21 cellular contexts compared by ENCODE assay signal in genomic region chr2:1676091-1676912, GRCh38.
DNase-seq lines count a peak whose midpoint lies in the region; ATAC-seq and TF ChIP-seq lines count a peak whose summit lies in the region.
"Had no signal": no experiment of that assay in that cellular context is flagged by ENCODE, and none has a peak within 500 bp of the region (broad histone marks: within the 10 kb centered on the region; RNA-seq: fewer than 3 reads in every experiment).

No MANE protein-coding gene starts in this region.

- intact Hi-C loops in stomach (cut with DNase I; ENCODE audit: low total_unique reads): no loop called here
- intact Hi-C loops in CD4-positive, alpha-beta memory T cell (cut with micrococcal nuclease): no loop called here

- H3K9me2 ChIP-seq in SK-N-SH: no peaks in the 10 kb centered on the region

- ATAC-seq in left lobe of liver: no peak
- ATAC-seq in GM18511 (IDR thresholded peaks at IDR 0.05; ENCODE audit: unreplicated experiment): no peak
- ATAC-seq: activated CD4-positive, CD25-positive, alpha-beta regulatory T cell treated with anti-CD3 and anti-CD28 coated beads, Interleukin-2, amount 50 U/mL, for 24 hours; activated naive CD8-positive, alpha-beta T cell treated with anti-CD3 and anti-CD28 coated beads, Interleukin-2, amount 50 U/mL, for 24 hours; CD8-positive, alpha-beta T cell; stimulated activated naive B cell treated with anti-CD40 and anti-IgM and Interleukin-4, amounts not matched to agents 10 μg/mL and 1 μg/mL and 100 μg/mL, for 72 hours had no signal

- POLR2A ChIA-PET in SK-N-SH (lab: Yijun Ruan, JAX): interaction anchor here (1.0 to 1.1 kb wide), 2 partner anchors 7 to 10 kb away, joined by 4 read pairs; no protein-coding TSS in a partner anchor
- POLR2A ChIA-PET in CD4-positive, alpha-beta memory T cell (lab: Charles Lee; ENCODE audit: partially characterized antibody): no interaction called here

- H4K20me1 ChIP-seq in SK-N-SH (ENCODE audit: insufficient read depth): no peaks in the 10 kb centered on the region
- H4K20me1 ChIP-seq in smooth muscle cell (ENCODE audit: low read depth): peaks cover 47% of the 10 kb centered on the region

- CTCF ChIA-PET in SK-N-SH (lab: Yijun Ruan, JAX): interaction anchor here (1.4 kb wide), 2 partner anchors 75 to 93 kb away, joined by 3 to 7 read pairs; no protein-coding TSS in a partner anchor
- CTCF ChIA-PET in CD4-positive, alpha-beta memory T cell (lab: Charles Lee; ENCODE audit: partially characterized antibody): no interaction called here

- no peaks in the 10 kb centered on the region for H3K36me3 Mint-ChIP-seq in CD4-positive, alpha-beta memory T cell
- H3K36me3 Mint-ChIP-seq: CD8-positive, alpha-beta T cell; stimulated activated naive B cell treated with anti-CD40 and anti-IgM and Interleukin-4, amounts not matched to agents 10 μg/mL and 1 μg/mL and 100 μg/mL, for 72 hours had no signal

- H3K27ac ChIP-seq in C4-2B: peak overlapping the region; percentile 1; the same call in 1 of the 2 replicates
- peak overlapping the region in 1 of 2 experiments; percentile 64; a peak in 2 of 4 replicates for H3K27ac ChIP-seq in SK-N-SH (ENCODE audit: low read depth in 2 of 2, low read length in 1 of 2)
- peak overlapping the region in 2 of 5 donors; percentile 40 to 76 for H3K27ac ChIP-seq in stomach
- no peak overlapping the region for H3K27ac ChIP-seq in smooth muscle cell (ENCODE audit: low read depth)
- no peak overlapping the region for H3K27ac ChIP-seq in CD4-positive, alpha-beta memory T cell (ENCODE audit: low read depth, low read length)

- H3F3A ChIP-seq in SK-N-SH (replicated peaks; ENCODE audit: insufficient read depth) (peaks cover 16% of the 10 kb centered on the region), smooth muscle cell (ENCODE audit: low read depth) (peaks cover 7% of the 10 kb centered on the region)

- H3K9me3 Mint-ChIP-seq in CD4-positive, alpha-beta memory T cell: peaks cover 0 to 5% (median 0%) of the 10 kb centered on the region in 8 donors
- H3K9me3 Mint-ChIP-seq: activated naive CD8-positive, alpha-beta T cell treated with anti-CD3 and anti-CD28 coated beads, Interleukin-2, amount 50 U/mL, for 24 hours; activated T-helper 2 cell treated with anti-CD3 and anti-CD28 coated beads, Interferon-gamma antibody, Interleukin-2, Interleukin-4, amounts not matched to agents 10 μg/mL and 5 μg/mL and 100 μg/mL, durations not matched to agents 14 hours and 24 hours and 36 hours; CD8-positive, alpha-beta T cell; dendritic cell treated with granulocyte-macrophage colony-stimulating factor and Interleukin-4, amounts not matched to agents 40 ng/mL and 50 ng/mL, for 4 days; stimulated activated naive B cell treated with anti-CD40 and anti-IgM and Interleukin-4, amounts not matched to agents 10 μg/mL and 1 μg/mL and 100 μg/mL, for 72 hours had no signal

- H3K27me3 ChIP-seq in SK-N-SH (ENCODE audit: insufficient read depth) (no peaks in the 10 kb centered on the region), stomach (no peaks in the 10 kb centered on the region), smooth muscle cell (ENCODE audit: low read depth) (no peaks in the 10 kb centered on the region)
- H3K27me3 ChIP-seq in CD4-positive, alpha-beta memory T cell (ENCODE audit: insufficient read depth, low read length): no peaks in the 10 kb centered on the region
- H3K27me3 ChIP-seq: breast epithelium, MG63 had no signal

- TF ChIP-seq EP300 in SK-N-SH (IDR thresholded peaks at IDR 0.05; ENCODE audit: borderline replicate concordance in 1 of 2, low read depth in 1 of 2, low read length in 1 of 2) (no peak), stomach (IDR thresholded peaks at IDR 0.05) (no peak)

- peak overlapping the region; percentile 41 for H3K9ac ChIP-seq in SK-N-SH
- H3K9ac ChIP-seq in smooth muscle cell (ENCODE audit: low read depth): no peak overlapping the region

- H3K36me3 ChIP-seq in SK-N-SH (replicated peaks in 1 of 2; ENCODE audit: control insufficient read depth in 1 of 2, insufficient read depth in 2 of 2, low read length in 1 of 2) (peaks cover 49 to 61% of the 10 kb centered on the region in 2 experiments), stomach (peaks cover 6 to 92% (median 71%) of the 10 kb centered on the region in 4 donors), smooth muscle cell (ENCODE audit: low read depth) (peaks cover 27% of the 10 kb centered on the region)
- no peaks in the 10 kb centered on the region for H3K36me3 ChIP-seq in CD4-positive, alpha-beta memory T cell (ENCODE audit: insufficient read depth, low read length)
- H3K36me3 ChIP-seq: breast epithelium, HAP-1 had no signal

- H3K27me3 Mint-ChIP-seq in CD4-positive, alpha-beta memory T cell: peaks cover 0 to 2% of the 10 kb centered on the region in 2 donors
- H3K27me3 Mint-ChIP-seq: activated naive CD8-positive, alpha-beta T cell treated with anti-CD3 and anti-CD28 coated beads, Interleukin-2, amount 50 U/mL, for 24 hours; dendritic cell treated with granulocyte-macrophage colony-stimulating factor and Interleukin-4, amounts not matched to agents 40 ng/mL and 50 ng/mL, for 4 days; stimulated activated naive B cell treated with anti-CD40 and anti-IgM and Interleukin-4, amounts not matched to agents 10 μg/mL and 1 μg/mL and 100 μg/mL, for 72 hours had no signal

- TF ChIP-seq RAD21 in SK-N-SH (IDR thresholded peaks at IDR 0.05; ENCODE audit: low read length): no peak

- 92% methylated on average over 26 of the region's 26 CpGs for WGBS in SK-N-SH (ENCODE audit: low lambda C conversion rate)
- 76 to 85% (median 80%) methylated on average over 21 to 26 of the region's 26 CpGs for WGBS in stomach, 5 donors
- 94% methylated on average over 25 of the region's 26 CpGs for WGBS in smooth muscle cell (ENCODE audit: low lambda C conversion rate)

- H3K4me1 Mint-ChIP-seq in CD4-positive, alpha-beta memory T cell: no peaks in the 10 kb centered on the region
- H3K4me1 Mint-ChIP-seq: activated naive CD8-positive, alpha-beta T cell treated with anti-CD3 and anti-CD28 coated beads, Interleukin-2, amount 50 U/mL, for 24 hours; stimulated activated naive B cell treated with anti-CD40 and anti-IgM and Interleukin-4, amounts not matched to agents 10 μg/mL and 1 μg/mL and 100 μg/mL, for 72 hours had no signal

- H3K4me3 Mint-ChIP-seq in CD4-positive, alpha-beta memory T cell: no peak overlapping the region
- H3K4me3 Mint-ChIP-seq: activated naive CD8-positive, alpha-beta T cell treated with anti-CD3 and anti-CD28 coated beads, Interleukin-2, amount 50 U/mL, for 24 hours; CD8-positive, alpha-beta T cell; dendritic cell treated with granulocyte-macrophage colony-stimulating factor and Interleukin-4, amounts not matched to agents 40 ng/mL and 50 ng/mL, for 4 days; stimulated activated naive B cell treated with anti-CD40 and anti-IgM and Interleukin-4, amounts not matched to agents 10 μg/mL and 1 μg/mL and 100 μg/mL, for 72 hours had no signal

- peak overlapping the region; percentile 69 for H3K4me2 ChIP-seq in SK-N-SH
- no peak overlapping the region for H3K4me2 ChIP-seq in smooth muscle cell

- H3K79me2 ChIP-seq in SK-N-SH (ENCODE audit: insufficient read depth) (peaks cover 4% of the 10 kb centered on the region; the same call in 1 of the 2 replicates), smooth muscle cell (ENCODE audit: low read depth) (peaks cover 6% of the 10 kb centered on the region)

- no peak overlapping the region for H3K27ac Mint-ChIP-seq in CD4-positive, alpha-beta memory T cell
- H3K27ac Mint-ChIP-seq: activated naive CD8-positive, alpha-beta T cell treated with anti-CD3 and anti-CD28 coated beads, Interleukin-2, amount 50 U/mL, for 24 hours; activated T-helper 2 cell treated with anti-CD3 and anti-CD28 coated beads, Interferon-gamma antibody, Interleukin-2, Interleukin-4, amounts not matched to agents 10 μg/mL and 5 μg/mL and 100 μg/mL, durations not matched to agents 14 hours and 24 hours and 36 hours; CD8-positive, alpha-beta T cell; dendritic cell treated with granulocyte-macrophage colony-stimulating factor and Interleukin-4, amounts not matched to agents 40 ng/mL and 50 ng/mL, for 4 days; stimulated activated naive B cell treated with anti-CD40 and anti-IgM and Interleukin-4, amounts not matched to agents 10 μg/mL and 1 μg/mL and 100 μg/mL, for 72 hours had no signal

- TF ChIP-seq POLR2A in stomach (IDR thresholded peaks at IDR 0.05): no peak

- H3K4me3 ChIP-seq in SK-N-SH (ENCODE audit: low read depth in 2 of 2, low read length in 1 of 2) (no peak overlapping the region; a peak in 1 of 4 replicates), stomach (no peak overlapping the region), smooth muscle cell (no peak overlapping the region)
- H3K4me3 ChIP-seq in CD4-positive, alpha-beta memory T cell (ENCODE audit: low read length in 2 of 2): no peak overlapping the region
- H3K4me3 ChIP-seq: breast epithelium, HAP-1, MG63 had no signal

- H3K4me1 ChIP-seq in SK-N-SH (ENCODE audit: control insufficient read depth in 1 of 2, insufficient read depth in 2 of 2, low read depth in 1 of 2, low read length in 1 of 2): peaks cover 0 to 11% of the 10 kb centered on the region in 2 experiments; a peak in 3 of 4 replicates
- H3K4me1 ChIP-seq in stomach: peaks cover 0 to 11% (median 5%) of the 10 kb centered on the region in 4 donors
- no peaks in the 10 kb centered on the region for H3K4me1 ChIP-seq in smooth muscle cell (ENCODE audit: low read depth)
- no peaks in the 10 kb centered on the region for H3K4me1 ChIP-seq in CD4-positive, alpha-beta memory T cell (ENCODE audit: insufficient read depth, low read length)
- H3K4me1 ChIP-seq: breast epithelium, HAP-1 had no signal

- TF ChIP-seq CTCF in C4-2B (conservative IDR thresholded peaks at IDR 0.05) (no peak), SK-N-SH (IDR thresholded peaks at IDR 0.05) (no peak), stomach (IDR thresholded peaks at IDR 0.05) (no peak), smooth muscle cell (IDR thresholded peaks at IDR 0.05; ENCODE audit: borderline replicate concordance, insufficient read depth, poor library complexity, severe bottlenecking) (no peak)

- H2AFZ ChIP-seq in SK-N-SH (ENCODE audit: low read depth): no peak overlapping the region
- no peak overlapping the region for H2AFZ ChIP-seq in smooth muscle cell (ENCODE audit: low read depth)

- H3K9me3 ChIP-seq in SK-N-SH (no peaks in the 10 kb centered on the region), stomach (no peaks in the 10 kb centered on the region), smooth muscle cell (replicated peaks; ENCODE audit: low read depth) (no peaks in the 10 kb centered on the region)
- H3K9me3 ChIP-seq in CD4-positive, alpha-beta memory T cell (ENCODE audit: control insufficient read depth in 1 of 2, low read length in 2 of 2): no peaks in the 10 kb centered on the region
- H3K9me3 ChIP-seq: breast epithelium, HAP-1, MG63 had no signal

- DNase-seq in SK-N-SH (no peak), left lobe of liver (ENCODE audit: low spot score) (peak; percentile 35), stomach (peak; percentile 17), smooth muscle cell (lab: John Stamatoyannopoulos, UW; ENCODE audit: unreplicated experiment) (no peak)
- no peak for DNase-seq in stimulated activated CD4-positive, alpha-beta T cell treated with anti-CD3 and anti-CD28 coated beads, Interleukin-1b, Interleukin-23, amount 100 ng/mL, for 48 hours
- DNase-seq in CD4-positive, alpha-beta memory T cell: no peak
- DNase-seq: activated naive CD8-positive, alpha-beta T cell treated with anti-CD3 and anti-CD28 coated beads, Interleukin-2, amount 50 U/mL, for 24 hours; DMS53; midbrain; NCI-H1694; NCI-H82; stimulated activated naive B cell treated with anti-CD40 and anti-IgM and Interleukin-4, amounts not matched to agents 10 μg/mL and 1 μg/mL and 100 μg/mL, for 72 hours had no signal

Comparison
In these comparisons a context has a peak if more than half of its experiments do, and no peak if none do; other contexts are left out.
1. DNase-seq: peak in left lobe of liver (single experiment) and stomach (single experiment); none in SK-N-SH (single experiment), smooth muscle cell (single experiment), stimulated activated CD4-positive, alpha-beta T cell treated with anti-CD3 and anti-CD28 coated beads, Interleukin-1b, Interleukin-23, amount 100 ng/mL, for 48 hours (single experiment) and CD4-positive, alpha-beta memory T cell (0 of 5).